29 cellular contexts compared by ENCODE assay signal in genomic region chr15:69653846-69654245, GRCh38.
"Had no signal": no experiment of that assay in that cellular context is flagged by ENCODE, and none has a peak within 500 bp of the region (broad histone marks: within the 10 kb centered on the region; RNA-seq: fewer than 3 reads in every experiment).

No MANE protein-coding gene starts in this region.

- H3K27me3 ChIP-seq: neural progenitor cell, thyroid gland had no signal

- H3K4me1 ChIP-seq: psoas muscle, stomach, thyroid gland had no signal

- H3K4me2 ChIP-seq: neural progenitor cell had no signal

- H3K4me3 ChIP-seq: esophagus squamous epithelium, heart right ventricle, lung, mucosa of descending colon, neural progenitor cell, psoas muscle, skin epidermis, stomach, thyroid gland had no signal

- H3K9ac ChIP-seq: neural progenitor cell had no signal

- H2AFZ ChIP-seq: neural progenitor cell had no signal

- FAIRE-seq: colon, endometrium, islet of Langerhans, urothelium cell line had no signal

- ATAC-seq: heart right ventricle; mucosa of descending colon; psoas muscle; right cardiac atrium; stimulated activated effector memory CD8-positive, alpha-beta T cell treated with anti-CD3 and anti-CD28 coated beads, Interleukin-12 subunit alpha, Interleukin-12 subunit beta, amount 100 ng/mL, for 72 hours had no signal

- H3K9me3 ChIP-seq: esophagus squamous epithelium, heart right ventricle, mucosa of descending colon, psoas muscle, stomach, thyroid gland had no signal

- H3K27ac ChIP-seq: esophagus squamous epithelium, heart right ventricle, neural progenitor cell, psoas muscle, skin epidermis, stomach, thyroid gland had no signal

- H3K36me3 ChIP-seq: esophagus squamous epithelium, heart right ventricle, neural progenitor cell, stomach, thyroid gland had no signal

- DNase-seq: central memory CD4-positive, alpha-beta T cell; dermis blood vessel endothelial cell; effector memory CD4-positive, alpha-beta T cell; erythroblast; esophagus squamous epithelium; foreskin melanocyte; glutamatergic neuron; heart right ventricle; hippocampal formation; kidney glomerular epithelial cell; mucosa of descending colon; naive B cell; posterior cingulate gyrus; psoas muscle; right cardiac atrium; stimulated activated CD4-positive, alpha-beta T cell treated with anti-CD3 and anti-CD28 coated beads, Interleukin-15, amount 100 ng/mL, for 24 hours; stimulated activated CD4-positive, alpha-beta T cell treated with anti-CD3 and anti-CD28 coated beads, Interleukin-2, amount 100 ng/mL, for 48 hours; stimulated activated naive CD4-positive, alpha-beta T cell treated with Interleukin-2 at 50 U/mL for 16 hours; stomach; thyroid gland; trophoblast cell had no signal
